In genomic region chr16:1612320-1613111, GRCh38 we compare ENCODE assay signal across 8 cellular contexts. TPM values are rescaled to one million over a fixed set of nuclear protein-coding genes. Genes with fewer than 3 reads are reported as not detected.
DNase-seq lines count a peak whose midpoint lies in the region; ATAC-seq and TF ChIP-seq lines count a peak whose summit lies in the region.

TSS of gene CRAMP1 (plus strand) at chr16:1612360. CDS start at chr16:1614640, 2,280 bp downstream.

- no peaks in the 10 kb centered on the region for H3K9me3 ChIP-seq in SK-N-SH

- H3K27ac ChIP-seq in SK-N-SH (ENCODE audit: low read depth in 2 of 2, low read length in 1 of 2) = peak within 1 kb of the TSS; percentile 34 to 81

- under 1% methylated on average over 22 of the region's 101 CpGs for WGBS in SK-N-SH (ENCODE audit: low lambda C conversion rate)

- no peaks in the 10 kb centered on the region for H3K27me3 ChIP-seq in SK-N-SH (ENCODE audit: insufficient read depth)

- peak within 1 kb of the TSS; percentile 92 for H3K4me3 Mint-ChIP-seq in osteocyte (ENCODE audit: unreplicated experiment)

- H3K36me3 Mint-ChIP-seq in osteocyte (ENCODE audit: unreplicated experiment) = peaks cover 6% of the 10 kb centered on the region

- no peaks in the 10 kb centered on the region for H3K9me2 ChIP-seq in SK-N-SH

- peak within 1 kb of the TSS; percentile 99 for H3K4me2 ChIP-seq in SK-N-SH

- ATAC-seq in SK-N-SH treated with all-trans-retinoic acid at 6 μM for 48 hours (no peak), HG03460 (IDR thresholded peaks at IDR 0.05; ENCODE audit: unreplicated experiment) (peak; percentile 4)

- peak within 1 kb of the TSS; percentile 89 to 90 for H3K4me3 ChIP-seq in SK-N-SH (ENCODE audit: low read depth in 2 of 2, low read length in 1 of 2)
- H3K4me3 ChIP-seq in foreskin fibroblast (ENCODE audit: low read depth in 1 of 2, low read length in 2 of 2) = peak within 1 kb of the TSS; percentile 79 to 84

- H3K4me1 ChIP-seq in SK-N-SH (ENCODE audit: control insufficient read depth in 1 of 2, insufficient read depth in 2 of 2, low read depth in 1 of 2, low read length in 1 of 2) = peaks cover 15 to 31% of the 10 kb centered on the region in 2 experiments; a peak in 2 of 4 replicates

- H3K9ac ChIP-seq in SK-N-SH = peak within 1 kb of the TSS; percentile 88

- peaks cover 69% of the 10 kb centered on the region for H3K79me2 ChIP-seq in SK-N-SH (ENCODE audit: insufficient read depth)

- peak within 1 kb of the TSS; percentile 98 for H3K27ac Mint-ChIP-seq in osteocyte (ENCODE audit: unreplicated experiment)

- H3K36me3 ChIP-seq in SK-N-SH (replicated peaks in 1 of 2; ENCODE audit: control insufficient read depth in 1 of 2, insufficient read depth in 2 of 2, low read length in 1 of 2) = peaks cover 9 to 13% of the 10 kb centered on the region in 2 experiments

- peak; percentile 52 for DNase-seq in SK-N-SH
- peak; percentile 25 to 33 for DNase-seq in activated CD4-positive, alpha-beta T cell treated with anti-CD3 and anti-CD28 coated beads, Interleukin-2, amount 50 U/mL, for 48 hours
- DNase-seq in foreskin fibroblast = peak; percentile 4 to 39
- DNase-seq in osteocyte (ENCODE audit: extremely low spot score, unreplicated experiment) = no peak
- no peak for DNase-seq in NCI-H1417 treated with DMSO at 0.1 percent for 48 hours (lab: John Stamatoyannopoulos, UW)
- DNase-seq in SIG-M5 (lab: John Stamatoyannopoulos, UW) = no peak

- CTCF ChIA-PET in SK-N-SH (lab: Yijun Ruan, JAX) = interaction anchor here (0.6 kb wide), 1 partner anchor 93 kb away, joined by 3 read pairs; the partner anchor contains the start of gene MAPK8IP3

- peaks cover 7% of the 10 kb centered on the region for H4K20me1 ChIP-seq in SK-N-SH (ENCODE audit: insufficient read depth)

- peak within 1 kb of the TSS; percentile 86 for H2AFZ ChIP-seq in SK-N-SH (ENCODE audit: low read depth)

- no peak for TF ChIP-seq EP300 in SK-N-SH (IDR thresholded peaks at IDR 0.05; ENCODE audit: borderline replicate concordance in 1 of 2, low read depth in 1 of 2, low read length in 1 of 2)

- H3F3A ChIP-seq in SK-N-SH (replicated peaks; ENCODE audit: insufficient read depth) = peaks cover 21% of the 10 kb centered on the region

- no peaks in the 10 kb centered on the region for H3K27me3 Mint-ChIP-seq in osteocyte (ENCODE audit: unreplicated experiment)

- POLR2A ChIA-PET in SK-N-SH (lab: Yijun Ruan, JAX) = interaction anchor here (1.4 kb wide), 1 partner anchor 93 kb away, joined by 4 read pairs; the partner anchor contains the start of gene MAPK8IP3

- H3K9me3 Mint-ChIP-seq in osteocyte (ENCODE audit: unreplicated experiment) = no peaks in the 10 kb centered on the region

- TF ChIP-seq CTCF in SK-N-SH (IDR thresholded peaks at IDR 0.05) (no peak), foreskin fibroblast (IDR thresholded peaks at IDR 0.05; ENCODE audit: low read depth, low read length) (no peak), osteocyte (IDR thresholded peaks at IDR 0.05) (no peak)

- TF ChIP-seq RAD21 in SK-N-SH (IDR thresholded peaks at IDR 0.05; ENCODE audit: low read length) = no peak

- peaks cover 45% of the 10 kb centered on the region for H3K4me1 Mint-ChIP-seq in osteocyte (ENCODE audit: unreplicated experiment)

TF ChIP-seq in SK-N-SH, 30 proteins besides CTCF, POLR2A, EP300 and RAD21 (continues in another document):
- TF ChIP-seq REST (IDR thresholded peaks at IDR 0.05; ENCODE audit: low read depth, low read length) (0 out of 2 replicates have a peak, but pooled peaks have one; percentile 24), ZBTB33 (IDR thresholded peaks at IDR 0.05; ENCODE audit: borderline replicate concordance, low read depth) (0 out of 2 replicates have a peak, but pooled peaks have one; percentile 14), TAF1 (IDR thresholded peaks at IDR 0.05; ENCODE audit: borderline replicate concordance, low read depth, low read length) (peak; percentile 63; the same call in 1 of the 2 replicates)

TF ChIP-seq in SK-N-SH treated with all-trans-retinoic acid at 6 μM for 48 hours, 23 proteins besides CTCF, POLR2A, EP300 and RAD21:
- no peak for TF ChIP-seq POU6F1 (CRISPR knock-in tag; IDR thresholded peaks at IDR 0.05; ENCODE audit: borderline replicate concordance, low read depth)
- no peak for TF ChIP-seq ISL1 (CRISPR knock-in tag; IDR thresholded peaks at IDR 0.05)
- no peak for TF ChIP-seq TCF4 (CRISPR knock-in tag; IDR thresholded peaks at IDR 0.05; ENCODE audit: borderline replicate concordance)
- TF ChIP-seq CREB5 (CRISPR knock-in tag; IDR thresholded peaks at IDR 0.05; ENCODE audit: low read depth) = no peak
- no peak for TF ChIP-seq GLIS3 (CRISPR knock-in tag; IDR thresholded peaks at IDR 0.05)
- TF ChIP-seq TSHZ2 (CRISPR knock-in tag; IDR thresholded peaks at IDR 0.05) = no peak
- TF ChIP-seq RARB (CRISPR knock-in tag; IDR thresholded peaks at IDR 0.05) = no peak
- no peak for TF ChIP-seq TOX (CRISPR knock-in tag; IDR thresholded peaks at IDR 0.05; ENCODE audit: borderline replicate concordance)
- TF ChIP-seq SNAI2 (CRISPR knock-in tag; IDR thresholded peaks at IDR 0.05) = no peak
- TF ChIP-seq ZNF70 (CRISPR knock-in tag; IDR thresholded peaks at IDR 0.05) = no peak
- TF ChIP-seq BACH2 (CRISPR knock-in tag; IDR thresholded peaks at IDR 0.05; ENCODE audit: borderline replicate concordance) = no peak

RNA-seq across cellular contexts. Expression of gene CRAMP1, which starts in this region (rescaled TPM):
- polyA plus RNA-seq in SK-N-SH (2012; rRNA removed) = 7.6 and 9.5 TPM in 2 replicates
- polyA plus RNA-seq in SK-N-SH (2012; cell fraction: cytosol; rRNA removed) = 4.7 and 6.0 TPM in 2 replicates
- polyA plus RNA-seq in SK-N-SH (2012; cell fraction: nucleus; rRNA removed) = 27.1 and 29.5 TPM in 2 replicates
- total RNA-seq in osteocyte = 29.4 and 30.1 TPM in 2 replicates

Comparison
In these comparisons a context has a peak if more than half of its experiments do, and no peak if none do; other contexts are left out.
1. DNase-seq: peak in SK-N-SH (single experiment), activated CD4-positive, alpha-beta T cell treated with anti-CD3 and anti-CD28 coated beads, Interleukin-2, amount 50 U/mL, for 48 hours (2 of 2) and foreskin fibroblast (2 of 2); none in osteocyte (single experiment), NCI-H1417 treated with DMSO at 0.1 percent for 48 hours (single experiment) and SIG-M5 (single experiment).